ENCODE assay signal across 8 cellular contexts in the genomic region with DNA sequence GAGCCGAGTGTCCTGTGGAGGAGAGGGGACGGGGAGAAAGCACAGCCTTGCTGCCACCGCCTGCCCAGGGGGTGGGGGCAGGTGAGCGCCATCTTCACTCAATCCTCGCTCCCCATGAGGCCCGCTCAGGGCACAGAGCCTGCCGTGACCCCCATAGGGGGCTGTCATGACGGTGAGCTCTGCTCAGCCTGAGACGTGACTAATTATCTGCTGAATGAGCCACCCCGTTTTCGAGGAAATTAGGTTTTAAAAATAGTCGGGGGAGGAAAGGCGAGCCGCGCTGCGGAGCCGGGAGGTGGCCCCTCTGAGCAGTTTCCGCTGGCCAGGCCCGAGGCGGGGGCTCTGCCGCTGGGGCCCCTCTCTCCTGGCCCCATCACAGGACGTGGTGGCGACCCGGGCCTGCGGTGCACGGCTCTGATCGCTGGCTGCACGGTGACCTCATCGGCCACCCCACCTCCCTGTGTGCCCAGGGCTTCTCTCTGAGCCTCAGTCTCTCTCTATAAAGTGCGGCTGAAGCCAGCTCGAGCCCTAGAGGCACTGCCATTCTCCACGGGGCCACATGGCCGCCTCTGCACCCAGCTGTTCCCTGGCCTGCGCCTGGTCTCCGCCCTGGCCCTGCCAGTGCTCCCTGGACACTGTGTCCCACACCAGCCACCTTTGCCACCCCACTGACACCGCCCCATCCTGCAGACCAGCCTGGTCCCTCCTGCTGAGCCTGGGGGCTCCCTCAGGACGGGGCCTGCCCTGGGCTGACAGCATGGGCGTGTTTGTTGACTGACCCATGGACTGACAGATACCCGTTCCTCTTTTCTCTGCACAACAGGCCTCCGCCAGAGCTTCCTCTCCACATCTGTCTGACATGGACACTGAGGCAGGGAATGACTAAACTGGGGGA. TPM values are rescaled to one million over a fixed set of nuclear protein-coding genes. Genes with fewer than 3 reads are reported as not detected.
DNase-seq lines count a peak whose midpoint lies in the region; ATAC-seq and TF ChIP-seq lines count a peak whose summit lies in the region.

No MANE protein-coding gene starts in this region.

- TF ChIP-seq POLR2A in heart left ventricle (IDR thresholded peaks at IDR 0.05), result no peak

- DNase-seq in GM10266 (ENCODE audit: extremely low spot score), result peak; percentile 75
- peak; percentile 83 for DNase-seq in activated CD8-positive, alpha-beta T cell treated with anti-CD3 and anti-CD28 coated beads for 36 hours
- peak in 3 of 5 donors; percentile 46 to 61 (median 59) for DNase-seq in heart left ventricle
- DNase-seq in stimulated activated CD4-positive, alpha-beta T cell treated with anti-CD3 and anti-CD28 coated beads, Interleukin-12 subunit alpha, Interleukin-12 subunit beta, amount 100 ng/mL, for 4 hours, result peak; percentile 13
- no peak for DNase-seq in DMS153 (lab: John Stamatoyannopoulos, UW)

- peak overlapping the region in 10 of 12 donors; percentile 20 to 54 (median 42) for H3K4me3 ChIP-seq in heart left ventricle

- peaks cover 42% of the 10 kb centered on the region for H3K4me1 Mint-ChIP-seq in activated CD8-positive, alpha-beta T cell treated with anti-CD3 and anti-CD28 coated beads for 36 hours (ENCODE audit: low read depth)

- TF ChIP-seq CTCF in GM10266 (IDR thresholded peaks at IDR 0.05; ENCODE audit: control insufficient read depth, insufficient read depth, low read depth, missing control alignments) (peak; percentile 30), heart left ventricle (IDR thresholded peaks at IDR 0.05) (peak in 8 of 12 donors; percentile 12 to 45 (median 28))
- peak; percentile 38 for TF ChIP-seq CTCF in activated CD8-positive, alpha-beta T cell treated with anti-CD3 and anti-CD28 coated beads for 36 hours (IDR thresholded peaks at IDR 0.05)

- H3K36me3 ChIP-seq in heart left ventricle, result peaks cover 0 to 2% (median 0%) of the 10 kb centered on the region in 9 donors

- peak overlapping the region; percentile 89 to 100 (median 99) for H3K27ac ChIP-seq in heart left ventricle

- H3K9me3 Mint-ChIP-seq in activated CD8-positive, alpha-beta T cell treated with anti-CD3 and anti-CD28 coated beads for 36 hours, result no peaks in the 10 kb centered on the region

- POLR2A ChIA-PET in activated CD8-positive, alpha-beta T cell treated with anti-CD3 and anti-CD28 coated beads for 36 hours (lab: Charles Lee), result interaction anchor here (1.1 to 4.2 kb wide), 3 partner anchors 15 to 20 kb away, joined by 5 to 25 read pairs (median 5); no protein-coding TSS in a partner anchor

- no peaks in the 10 kb centered on the region for H3K9me3 ChIP-seq in heart left ventricle

- ATAC-seq in activated CD8-positive, alpha-beta T cell treated with anti-CD3 and anti-CD28 coated beads for 36 hours, result peak; percentile 85
- ATAC-seq in heart left ventricle (peak in 3 of 4 donors; percentile 1 to 37 (median 2)), HG02970 (IDR thresholded peaks at IDR 0.05; ENCODE audit: low FRiP score, unreplicated experiment) (no peak), HG02588 (IDR thresholded peaks at IDR 0.05; ENCODE audit: unreplicated experiment) (no peak), GM18873 (IDR thresholded peaks at IDR 0.05; ENCODE audit: low FRiP score, unreplicated experiment) (no peak)

- peak overlapping the region; percentile 90 for H3K27ac Mint-ChIP-seq in activated CD8-positive, alpha-beta T cell treated with anti-CD3 and anti-CD28 coated beads for 36 hours

- H3K4me3 Mint-ChIP-seq in activated CD8-positive, alpha-beta T cell treated with anti-CD3 and anti-CD28 coated beads for 36 hours, result peak overlapping the region; percentile 62

- no peaks in the 10 kb centered on the region for H3K27me3 ChIP-seq in heart left ventricle

- H3K4me1 ChIP-seq in heart left ventricle, result peaks cover 0 to 72% (median 48%) of the 10 kb centered on the region in 12 donors

- WGBS in heart left ventricle, 4 donors, result 45 to 63% (median 54%) methylated on average over 21 to 40 of the region's 40 CpGs

- H3K36me3 Mint-ChIP-seq in activated CD8-positive, alpha-beta T cell treated with anti-CD3 and anti-CD28 coated beads for 36 hours (ENCODE audit: low read depth), result peaks cover 12% of the 10 kb centered on the region

- no peaks in the 10 kb centered on the region for H3K27me3 Mint-ChIP-seq in activated CD8-positive, alpha-beta T cell treated with anti-CD3 and anti-CD28 coated beads for 36 hours

- CTCF ChIA-PET in activated CD8-positive, alpha-beta T cell treated with anti-CD3 and anti-CD28 coated beads for 36 hours (lab: Charles Lee), result interaction anchor here (0.8 to 3.0 kb wide), 9 partner anchors 15 to 177 kb away, joined by 3 to 17 read pairs (median 4); a partner anchor contains a TSS

- intact Hi-C loops in activated CD8-positive, alpha-beta T cell treated with anti-CD3 and anti-CD28 coated beads for 36 hours (cut with micrococcal nuclease), result no loop called here
- intact Hi-C loops in heart left ventricle (cut with DNase I), result loop anchor here in 3 of 10 donors (1.0 to 2.0 kb wide), 3 partner anchors 27 to 29 kb away; a partner anchor contains a TSS

RNA-seq across cellular contexts. Expression of a gene that starts 28.3 kb away (rescaled TPM):
- total RNA-seq in activated CD8-positive, alpha-beta T cell treated with anti-CD3 and anti-CD28 coated beads for 36 hours, result 10 to 100 TPM; 20.4 to 22.2 TPM
- 10 to 100 TPM; 27.8 to 56.6 (median 38.2) TPM for total RNA-seq in heart left ventricle
- 10 to 100 TPM; 23.9 to 31.0 TPM for polyA plus RNA-seq in heart left ventricle

RNA-seq across cellular contexts. Expression of a gene that starts 36.3 kb away (rescaled TPM):
- total RNA-seq in activated CD8-positive, alpha-beta T cell treated with anti-CD3 and anti-CD28 coated beads for 36 hours, result 1 to 10 TPM in 1 of 2 experiments, under 1 TPM in 1; 0.69 to 2.4 TPM
- total RNA-seq in heart left ventricle, result under 1 TPM in 2 of 9 donors, not detected in 7; 0.41 to 0.48 TPM
- under 1 TPM in 1 of 2 donors, not detected in 1; 0.06 TPM for polyA plus RNA-seq in heart left ventricle

RNA-seq across cellular contexts. Expression of a gene that starts 45.3 kb away (rescaled TPM):
- 10 to 100 TPM; 25.9 to 28.5 TPM for total RNA-seq in activated CD8-positive, alpha-beta T cell treated with anti-CD3 and anti-CD28 coated beads for 36 hours
- total RNA-seq in heart left ventricle, result 10 to 100 TPM in 8 of 9 donors, 1 to 10 TPM in 1; 9.8 to 23.4 (median 14.1) TPM
- 10 to 100 TPM; 11.9 to 20.4 TPM for polyA plus RNA-seq in heart left ventricle

Comparison
In these comparisons a context has a peak if more than half of its experiments do, and no peak if none do; other contexts are left out.
1. ATAC-seq: peak in activated CD8-positive, alpha-beta T cell treated with anti-CD3 and anti-CD28 coated beads for 36 hours (single experiment) and heart left ventricle (3 of 4); none in HG02970 (single experiment), HG02588 (single experiment) and GM18873 (single experiment).
2. Peak in every context shown above with its lines, with median percentiles within 50 percentile points of each other: CTCF ChIP-seq.